In genomic region chr4:71907782-71908181, GRCh38 we compare ENCODE assay signal across 15 cellular contexts.
DNase-seq lines count a peak whose midpoint lies in the region; ATAC-seq, FAIRE-seq and TF ChIP-seq lines count a peak whose summit lies in the region.
"Had no signal": no experiment of that assay in that cellular context is flagged by ENCODE, and none has a peak within 500 bp of the region (broad histone marks: within the 10 kb centered on the region; RNA-seq: fewer than 3 reads in every experiment).

No MANE protein-coding gene starts in this region.

- H3K36me3 ChIP-seq in left lung, result no peaks in the 10 kb centered on the region
- H3K36me3 ChIP-seq: esophagus squamous epithelium, heart right ventricle, suprapubic skin had no signal

- no peak for FAIRE-seq in GM19239 (lab: Jason Lieb, UNC)

- no peak overlapping the region for H3K27ac ChIP-seq in left lung
- H3K27ac ChIP-seq: esophagus squamous epithelium, heart right ventricle, suprapubic skin had no signal

- H3K4me3 ChIP-seq in left lung, result no peak overlapping the region
- H3K4me3 ChIP-seq: esophagus squamous epithelium, heart right ventricle, suprapubic skin had no signal

- H3K27me3 ChIP-seq in left lung, result no peaks in the 10 kb centered on the region
- H3K27me3 ChIP-seq: esophagus squamous epithelium, heart right ventricle, suprapubic skin had no signal

- TF ChIP-seq CTCF in left lung (IDR thresholded peaks at IDR 0.05), result no peak

- H3K9me3 ChIP-seq in left lung, result peaks cover 0 to 22% of the 10 kb centered on the region in 2 donors

- H3K4me1 ChIP-seq in left lung, result no peaks in the 10 kb centered on the region
- H3K4me1 ChIP-seq: esophagus squamous epithelium, heart right ventricle, suprapubic skin had no signal

- DNase-seq in left colon (peak in 1 of 2 donors; percentile 6), left lung (no peak), NCI-H1417 (lab: John Stamatoyannopoulos, UW) (no peak), NCI-H510A (lab: John Stamatoyannopoulos, UW) (no peak), GM19239 (ENCODE audit: insufficient read length, low spot score) (no peak)
- DNase-seq: activated effector memory CD4-positive, alpha-beta T cell treated with Interleukin-2 at 50 U/mL for 16 hours; esophagus squamous epithelium; H7; heart right ventricle; kidney glomerular epithelial cell; NCI-H1092 had no signal

- ATAC-seq in GM18861 (IDR thresholded peaks at IDR 0.05; ENCODE audit: unreplicated experiment), result peak; percentile 97
- ATAC-seq in GM21723 (IDR thresholded peaks at IDR 0.05; ENCODE audit: unreplicated experiment), result peak; percentile 60
- ATAC-seq in HG03354 (IDR thresholded peaks at IDR 0.05; ENCODE audit: poor library complexity, severe bottlenecking, unreplicated experiment), result peak; percentile 71
- ATAC-seq in left colon, result peak; percentile 92
- no peak for ATAC-seq in left lung
- ATAC-seq: heart right ventricle had no signal

- intact Hi-C loops in left colon (cut with DNase I, micrococcal nuclease), result no loop called here
- intact Hi-C loops in left lung (cut with DNase I), result no loop called here
